18 cellular contexts compared by ENCODE assay signal in the genomic region with DNA sequence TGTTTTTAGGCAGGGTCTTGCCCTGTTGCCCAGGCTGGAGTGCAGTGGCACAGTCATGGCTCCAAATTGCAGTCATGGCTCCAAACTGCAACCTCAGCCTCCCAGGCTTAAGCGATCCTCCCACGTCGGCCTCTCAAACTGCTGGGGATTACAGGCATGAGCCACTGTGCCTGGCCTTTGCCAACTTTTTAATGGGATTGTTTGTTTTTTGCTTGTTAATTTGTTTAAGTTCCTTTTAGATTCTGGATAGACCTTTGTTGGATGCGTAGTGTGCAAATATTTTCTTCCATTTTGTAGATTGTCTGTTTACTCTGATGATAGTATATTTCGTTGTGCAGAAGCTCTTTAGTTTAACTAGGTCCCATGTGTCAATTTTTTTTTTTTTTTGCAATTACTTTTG.
"Had no signal": no experiment of that assay in that cellular context is flagged by ENCODE, and none has a peak within 500 bp of the region (broad histone marks: within the 10 kb centered on the region; RNA-seq: fewer than 3 reads in every experiment).

No MANE protein-coding gene starts in this region.

- DNase-seq: activated B cell treated with CpG ODN at 0.5 μM for 24 hours; activated CD4-positive, alpha-beta T cell treated with anti-CD3 and anti-CD28 coated beads for 1 hour; activated CD4-positive, alpha-beta T cell treated with anti-CD3 and anti-CD28 coated beads, Interleukin-2, amount 10 ng/mL, durations not matched to agents 24 days and 14 days; activated CD4-positive, alpha-beta T cell treated with anti-CD3 and anti-CD28 coated beads, Interleukin-2, amount 50 U/mL, for 48 hours; activated CD8-positive, alpha-beta memory T cell treated with anti-CD3 and anti-CD28 coated beads, Interleukin-2, amount 10 ng/mL, durations not matched to agents 7 days and 5 days; activated effector memory CD4-positive, alpha-beta T cell treated with Interleukin-2 at 50 U/mL for 16 hours; activated naive CD4-positive, alpha-beta T cell; activated T-cell treated with anti-CD3 and anti-CD28 coated beads, Interleukin-2, amount 50 U/mL, for 24 hours; cortex of kidney; Kasumi-1; KBM-7; NCI-H1048; NCI-H2227 treated with DMSO at 0.1 percent for 48 hours; NCI-H510A; NCI-H82; SIG-M5; T-helper 17 cell; T-helper 9 cell had no signal
